ENCODE assay signal across 20 cellular contexts in genomic region chr12:88144037-88144436, GRCh38. TPM values are rescaled to one million over a fixed set of nuclear protein-coding genes. Genes with fewer than 3 reads are reported as not detected.
DNase-seq lines count a peak whose midpoint lies in the region; ATAC-seq and TF ChIP-seq lines count a peak whose summit lies in the region.
"Had no signal": no experiment of that assay in that cellular context is flagged by ENCODE, and none has a peak within 500 bp of the region (broad histone marks: within the 10 kb centered on the region; RNA-seq: fewer than 3 reads in every experiment).

No MANE protein-coding gene starts in this region.

- no peaks in the 10 kb centered on the region for H3K9me2 ChIP-seq in OCI-LY7 (ENCODE audit: insufficient read depth, low read length)

- no TSS peak for BruUV-seq in OCI-LY7 (replicated peaks; lab: Mats Ljungman, UMichigan)

- 77% methylated on average over 5 of the region's 5 CpGs for WGBS in suprapubic skin
- 90 to 95% methylated on average over 5 of the region's 5 CpGs for WGBS in tibial nerve, 2 donors

- peaks cover 6% of the 10 kb centered on the region for H3K36me3 Mint-ChIP-seq in activated naive CD8-positive, alpha-beta T cell
- H3K36me3 Mint-ChIP-seq in activated naive CD8-positive, alpha-beta T cell treated with anti-CD3 and anti-CD28 coated beads, Interleukin-2, amount 50 U/mL, for 24 hours (ENCODE audit: low read depth), result peaks cover 9% of the 10 kb centered on the region

- H3K27me3 ChIP-seq in iPS-18a (ENCODE audit: control insufficient read depth, insufficient read depth, low read length) (no peaks in the 10 kb centered on the region), suprapubic skin (no peaks in the 10 kb centered on the region), tibial nerve (no peaks in the 10 kb centered on the region)
- H3K27me3 ChIP-seq: gastroesophageal sphincter, transverse colon had no signal

- H4K20me1 ChIP-seq in OCI-LY7 (ENCODE audit: insufficient read depth, low read length), result 0 out of 2 replicates have a peak, but pooled peaks cover 4% of the 10 kb centered on the region

- H3K9ac ChIP-seq in iPS-18a (ENCODE audit: low read length), result no peak overlapping the region

- no peak overlapping the region for H3K27ac ChIP-seq in OCI-LY7 (ENCODE audit: low read depth, low read length, poor library complexity, severe bottlenecking)
- H3K27ac ChIP-seq in iPS-18a (ENCODE audit: low read length), result no peak overlapping the region
- H3K27ac ChIP-seq in suprapubic skin, result peak overlapping the region; percentile 3
- H3K27ac ChIP-seq in tibial nerve, result no peak overlapping the region
- H3K27ac ChIP-seq: gastroesophageal sphincter had no signal

- peak overlapping the region; percentile 65 for H3K4me2 ChIP-seq in OCI-LY7 (ENCODE audit: low read length)

- H3K79me2 ChIP-seq in OCI-LY7 (ENCODE audit: insufficient read depth, low read depth, low read length), result peaks cover 32% of the 10 kb centered on the region; the same call in 1 of the 2 replicates

- no peaks in the 10 kb centered on the region for H3K9me3 ChIP-seq in OCI-LY7 (ENCODE audit: low read length)
- no peaks in the 10 kb centered on the region for H3K9me3 ChIP-seq in iPS-18a (ENCODE audit: control insufficient read depth, low read depth, low read length)
- no peaks in the 10 kb centered on the region for H3K9me3 ChIP-seq in suprapubic skin
- no peaks in the 10 kb centered on the region for H3K9me3 ChIP-seq in tibial nerve
- H3K9me3 ChIP-seq: gastroesophageal sphincter, transverse colon had no signal

- ATAC-seq in activated naive CD8-positive, alpha-beta T cell treated with anti-CD3 and anti-CD28 coated beads, Interleukin-2, amount 50 U/mL, for 24 hours, result no peak
- ATAC-seq in sciatic nerve, result no peak
- ATAC-seq: effector memory CD8-positive, alpha-beta T cell; gastroesophageal sphincter; Panc1 had no signal

- H3K4me3 ChIP-seq in OCI-LY7 (ENCODE audit: low read depth, low read length, poor library complexity, severe bottlenecking) (no peak overlapping the region), iPS-18a (ENCODE audit: low read length) (peak overlapping the region; percentile 73), suprapubic skin (peak overlapping the region; percentile 71), tibial nerve (no peak overlapping the region)
- H3K4me3 ChIP-seq: gastroesophageal sphincter, transverse colon had no signal

- H2AFZ ChIP-seq in OCI-LY7 (ENCODE audit: low read length), result no peak overlapping the region

- CTCF ChIA-PET in OCI-LY7 (lab: Charles Lee; ENCODE audit: unreplicated experiment), result no interaction called here

- H3K4me3 Mint-ChIP-seq in activated naive CD8-positive, alpha-beta T cell, result peak overlapping the region; percentile 60
- H3K4me3 Mint-ChIP-seq in activated naive CD8-positive, alpha-beta T cell treated with anti-CD3 and anti-CD28 coated beads, Interleukin-2, amount 50 U/mL, for 24 hours, result no peak overlapping the region

- no peaks in the 10 kb centered on the region for H3K27me3 Mint-ChIP-seq in activated naive CD8-positive, alpha-beta T cell
- H3K27me3 Mint-ChIP-seq in activated naive CD8-positive, alpha-beta T cell treated with anti-CD3 and anti-CD28 coated beads, Interleukin-2, amount 50 U/mL, for 24 hours, result no peaks in the 10 kb centered on the region
- H3K27me3 Mint-ChIP-seq: effector memory CD8-positive, alpha-beta T cell had no signal

- DNase-seq in activated naive CD8-positive, alpha-beta T cell treated with anti-CD3 and anti-CD28 coated beads, Interleukin-2, amount 50 U/mL, for 24 hours, result no peak
- DNase-seq in OCI-LY7 (ENCODE audit: low spot score) (no peak), suprapubic skin (ENCODE audit: low spot score in 2 of 2) (no peak), AML-193 (lab: John Stamatoyannopoulos, UW) (no peak), sciatic nerve (ENCODE audit: low spot score) (no peak), tibial nerve (ENCODE audit: low spot score in 2 of 2) (no peak)
- DNase-seq: activated CD4-positive, alpha-beta T cell treated with anti-CD3 and anti-CD28 coated beads, Interleukin-2, amount 50 U/mL, for 1 hour; activated gamma-delta T cell; effector memory CD8-positive, alpha-beta T cell; KG1; midbrain; NCI-H1436; NCI-H510A; stimulated activated CD4-positive, alpha-beta T cell treated with anti-CD3 and anti-CD28 coated beads, Interleukin-1b, Interleukin-23, amount 100 ng/mL, for 48 hours; transverse colon had no signal

- no peak for TF ChIP-seq EP300 in suprapubic skin (IDR thresholded peaks at IDR 0.05)
- TF ChIP-seq EP300 in tibial nerve (IDR thresholded peaks at IDR 0.05), result no peak

- no peak for TF ChIP-seq POLR2A in suprapubic skin (IDR thresholded peaks at IDR 0.05)
- no peak for TF ChIP-seq POLR2A in tibial nerve (IDR thresholded peaks at IDR 0.05)

- no peak overlapping the region for H3K27ac Mint-ChIP-seq in activated naive CD8-positive, alpha-beta T cell
- no peak overlapping the region for H3K27ac Mint-ChIP-seq in activated naive CD8-positive, alpha-beta T cell treated with anti-CD3 and anti-CD28 coated beads, Interleukin-2, amount 50 U/mL, for 24 hours
- H3K27ac Mint-ChIP-seq: effector memory CD8-positive, alpha-beta T cell; T-helper 1 cell treated with Interleukin-12 subunit alpha and Interleukin-12 subunit beta and Interleukin-4 antibody, amounts not matched to agents 30 μg/mL and 1 μg/mL, for 36 hours had no signal

- intact Hi-C loops in OCI-LY7 (cut with micrococcal nuclease; ENCODE audit: unreplicated experiment) (loop anchor here (5.0 kb wide), 1 partner anchor 1383 kb away; the partner anchor contains the start of gene POC1B), sciatic nerve (cut with DNase I) (no loop called here)

- peaks cover 33% of the 10 kb centered on the region for H3K4me1 ChIP-seq in OCI-LY7 (ENCODE audit: insufficient read depth, low read length, poor library complexity, severe bottlenecking)
- peaks cover 31% of the 10 kb centered on the region for H3K4me1 ChIP-seq in iPS-18a (ENCODE audit: control insufficient read depth, low read depth, low read length)
- H3K4me1 ChIP-seq in suprapubic skin, result peaks cover 38% of the 10 kb centered on the region
- H3K4me1 ChIP-seq in tibial nerve, result peaks cover 0 to 38% (median 5%) of the 10 kb centered on the region in 4 donors

- H3K4me1 Mint-ChIP-seq in activated naive CD8-positive, alpha-beta T cell (ENCODE audit: low read depth), result peaks cover 44% of the 10 kb centered on the region
- peaks cover 39% of the 10 kb centered on the region for H3K4me1 Mint-ChIP-seq in activated naive CD8-positive, alpha-beta T cell treated with anti-CD3 and anti-CD28 coated beads, Interleukin-2, amount 50 U/mL, for 24 hours

- H3K36me3 ChIP-seq in OCI-LY7 (ENCODE audit: insufficient read depth, low read length) (peaks cover 11% of the 10 kb centered on the region; the same call in 1 of the 2 replicates), iPS-18a (ENCODE audit: control insufficient read depth, low read depth, low read length) (no peaks in the 10 kb centered on the region), suprapubic skin (no peaks in the 10 kb centered on the region), tibial nerve (no peaks in the 10 kb centered on the region)
- H3K36me3 ChIP-seq: gastroesophageal sphincter, transverse colon had no signal

- POLR2A ChIA-PET in OCI-LY7 (lab: Charles Lee), result interaction anchor here (0.7 kb wide), 1 partner anchor 956 kb away, joined by 3 read pairs; no protein-coding TSS in a partner anchor

- H3K9me3 Mint-ChIP-seq in activated naive CD8-positive, alpha-beta T cell (ENCODE audit: low read depth), result no peaks in the 10 kb centered on the region
- H3K9me3 Mint-ChIP-seq in activated naive CD8-positive, alpha-beta T cell treated with anti-CD3 and anti-CD28 coated beads, Interleukin-2, amount 50 U/mL, for 24 hours, result no peaks in the 10 kb centered on the region
- H3K9me3 Mint-ChIP-seq: effector memory CD8-positive, alpha-beta T cell; T-helper 1 cell treated with Interleukin-12 subunit alpha and Interleukin-12 subunit beta and Interleukin-4 antibody, amounts not matched to agents 30 μg/mL and 1 μg/mL, for 36 hours had no signal

- TF ChIP-seq CTCF in OCI-LY7 (conservative IDR thresholded peaks at IDR 0.05; ENCODE audit: low read length) (no peak), suprapubic skin (IDR thresholded peaks at IDR 0.05) (no peak), tibial nerve (IDR thresholded peaks at IDR 0.05) (no peak)

RNA-seq across cellular contexts. Expression of gene TMTC3, which starts 1.9 kb away (rescaled TPM):
- 5.5 and 6.6 TPM in 2 replicates for total RNA-seq in OCI-LY7 (2014; rRNA removed; shearing (Covaris generic))
- total RNA-seq in OCI-LY7 (2022) (9.4 and 9.9 TPM in 2 replicates), suprapubic skin (10 to 100 TPM; 24.9 to 37.1 (median 31.9) TPM), sciatic nerve (26.1 TPM), tibial nerve (10 to 100 TPM; 21.6 to 36.7 (median 26.4) TPM)

RNA-seq across cellular contexts. Expression of gene CEP290, which starts 2.1 kb away (rescaled TPM):
- total RNA-seq in OCI-LY7 (2014; rRNA removed; shearing (Covaris generic)), result 12.6 and 27.5 TPM in 2 replicates
- 22.4 and 22.5 TPM in 2 replicates for total RNA-seq in OCI-LY7 (2022)
- total RNA-seq in suprapubic skin, result 10 to 100 TPM in 3 of 4 donors, 1 to 10 TPM in 1; 9.0 to 34.8 (median 11.0) TPM
- total RNA-seq in sciatic nerve, result 37.4 TPM
- total RNA-seq in tibial nerve, result 10 to 100 TPM; 34.3 to 43.7 (median 38.3) TPM

Comparison
In these comparisons a context has a peak if more than half of its experiments do, and no peak if none do; other contexts are left out.
1. H3K4me3 ChIP-seq: peak in iPS-18a (single experiment) and suprapubic skin (single experiment); none in OCI-LY7 (single experiment) and tibial nerve (0 of 4).